8 cellular contexts compared by ENCODE assay signal in the genomic region with DNA sequence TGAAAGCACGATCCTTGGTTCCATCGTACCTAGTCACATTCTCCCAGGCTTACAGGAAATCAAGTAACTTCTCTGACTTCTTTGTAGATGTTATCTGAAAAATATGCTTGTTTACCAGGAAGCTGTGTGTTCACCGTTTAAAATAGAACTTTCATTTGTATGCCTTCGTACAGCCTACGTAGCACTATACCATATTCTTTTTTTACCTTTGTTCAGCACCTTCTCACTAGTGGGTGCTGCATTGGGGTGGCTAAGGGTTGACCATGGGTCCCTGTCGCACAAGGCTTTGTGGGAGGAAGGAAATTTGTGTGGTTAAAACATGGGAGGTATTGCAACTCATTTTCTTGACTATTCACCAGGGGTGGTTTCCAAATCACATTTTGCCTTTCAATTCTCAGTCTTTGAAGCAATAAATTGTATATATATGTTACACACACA. TPM values are rescaled to one million over a fixed set of nuclear protein-coding genes. Genes with fewer than 3 reads are reported as not detected.
DNase-seq lines count a peak whose midpoint lies in the region; ATAC-seq and TF ChIP-seq lines count a peak whose summit lies in the region.

No MANE protein-coding gene starts in this region.

- in situ Hi-C loops in transverse colon (cut with MboI; ENCODE audit: low pct_ligation_motif_present in 1 of 4, low pct_unique_long_range_greater_than_20kb in 1 of 4, low sequenced_read_pairs in 3 of 4) = no loop called here

- intact Hi-C loops in transverse colon (cut with DNase I; ENCODE audit: low total_unique reads) = no loop called here

- H3K4me2 ChIP-seq in DND-41 (ENCODE audit: insufficient read depth, low read length) = peak overlapping the region; percentile 62

- H3K9me3 ChIP-seq in DND-41 (ENCODE audit: insufficient read depth, low read length, severe bottlenecking) = no peaks in the 10 kb centered on the region
- no peaks in the 10 kb centered on the region for H3K9me3 ChIP-seq in transverse colon

- 70 to 79% methylated on average over 5 to 6 of the region's 6 CpGs for WGBS in transverse colon (ENCODE audit: low coverage in 1 of 2), 2 donors

- H3K27ac ChIP-seq in DND-41 (ENCODE audit: low read length) = peak overlapping the region; percentile 84
- H3K27ac ChIP-seq in transverse colon = peak overlapping the region in 1 of 4 donors; percentile 7

- peak; percentile 84 for ATAC-seq in DND-41 (ENCODE audit: insufficient read depth, low read depth)
- peak; percentile 64 for ATAC-seq in GM21619 (IDR thresholded peaks at IDR 0.05; ENCODE audit: unreplicated experiment)

- no peak for TF ChIP-seq EP300 in transverse colon (IDR thresholded peaks at IDR 0.05; ENCODE audit: low read depth)

- H3K36me3 ChIP-seq in DND-41 (ENCODE audit: insufficient read depth, low read length) = peaks cover 29% of the 10 kb centered on the region
- H3K36me3 ChIP-seq in transverse colon = peaks cover 0 to 20% (median 0%) of the 10 kb centered on the region in 4 donors

- H3K9ac ChIP-seq in DND-41 (ENCODE audit: low read depth, low read length) = peak overlapping the region; percentile 29; the same call in 1 of the 2 replicates

- H2AFZ ChIP-seq in DND-41 (ENCODE audit: low read depth, low read length) = peak overlapping the region; percentile 66; the same call in 1 of the 2 replicates

- H4K20me1 ChIP-seq in DND-41 (ENCODE audit: insufficient read depth, low read length) = no peaks in the 10 kb centered on the region; the same call in 1 of the 2 replicates

- no peaks in the 10 kb centered on the region for H3K27me3 ChIP-seq in DND-41 (ENCODE audit: insufficient read depth, low read length, poor library complexity)
- H3K27me3 ChIP-seq in transverse colon = no peaks in the 10 kb centered on the region

- TF ChIP-seq POLR2A in transverse colon (IDR thresholded peaks at IDR 0.05) = no peak

- H3K4me3 ChIP-seq in DND-41 (ENCODE audit: low read depth in 1 of 2, low read length in 2 of 2) (peak overlapping the region in 1 of 2 experiments; percentile 43; a peak in 2 of 4 replicates), transverse colon (no peak overlapping the region)

- peaks cover 12% of the 10 kb centered on the region for H3K79me2 ChIP-seq in DND-41 (ENCODE audit: insufficient read depth, low read length)

- peak; percentile 41 for DNase-seq in DND-41
- DNase-seq in T-helper 1 cell = peak; percentile 44 to 90 (median 57)
- peak; percentile 59 for DNase-seq in effector CD4-positive, alpha-beta T cell
- no peak for DNase-seq in NCI-H748 (lab: John Stamatoyannopoulos, UW; ENCODE audit: unreplicated experiment)
- DNase-seq in LoVo (ENCODE audit: low spot score) = no peak
- DNase-seq in transverse colon = no peak
- no peak for DNase-seq in T1000 (lab: John Stamatoyannopoulos, UW)

- H3K4me1 ChIP-seq in DND-41 (ENCODE audit: insufficient read depth, low read length) (peaks cover 22% of the 10 kb centered on the region), transverse colon (no peaks in the 10 kb centered on the region)

- TF ChIP-seq CTCF in DND-41 (IDR thresholded peaks at IDR 0.05; ENCODE audit: borderline replicate concordance, extremely low read depth, low read length, poor library complexity, severe bottlenecking) = no peak
- TF ChIP-seq CTCF in transverse colon (IDR thresholded peaks at IDR 0.05) = no peak

RNA-seq across cellular contexts. Expression of a gene that starts 16.6 kb away (rescaled TPM):
- total RNA-seq in transverse colon = 10 to 100 TPM; 12.5 to 38.9 (median 29.5) TPM

RNA-seq across cellular contexts. Expression of a gene that starts 59.0 kb away (rescaled TPM):
- total RNA-seq in transverse colon = 1 to 10 TPM in 1 of 4 donors, under 1 TPM in 1, not detected in 2; 0.41 to 1.1 TPM

Comparison
In these comparisons a context has a peak if more than half of its experiments do, and no peak if none do; other contexts are left out.
1. DNase-seq: peak in DND-41 (single experiment), T-helper 1 cell (5 of 5) and effector CD4-positive, alpha-beta T cell (single experiment); none in NCI-H748 (single experiment), LoVo (single experiment), transverse colon (single experiment) and T1000 (single experiment).